8 cellular contexts compared by ENCODE assay signal in the genomic region with DNA sequence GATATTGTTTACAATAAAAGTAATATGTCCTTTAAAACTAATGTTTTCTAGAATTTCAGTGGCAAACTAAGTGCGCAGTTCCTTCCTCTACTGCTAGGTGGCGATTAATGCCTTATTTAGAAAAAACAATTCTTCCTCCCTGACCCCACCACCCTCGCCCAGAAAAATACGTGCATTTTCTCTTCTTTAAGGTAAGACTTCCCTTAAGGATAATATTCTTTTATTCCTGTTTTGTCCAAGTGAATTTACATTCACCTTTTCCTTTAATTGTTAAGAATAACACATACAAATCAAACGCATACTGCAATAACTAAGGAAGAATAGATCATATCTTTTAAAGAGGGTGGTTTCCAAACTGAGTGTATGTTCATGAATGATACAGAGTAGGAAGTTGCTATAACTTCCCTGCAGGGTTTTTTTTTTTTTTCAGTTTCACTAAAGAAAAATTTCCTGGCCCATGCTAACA. TPM values are rescaled to one million over a fixed set of nuclear protein-coding genes. Genes with fewer than 3 reads are reported as not detected.
DNase-seq lines count a peak whose midpoint lies in the region; ATAC-seq, FAIRE-seq and TF ChIP-seq lines count a peak whose summit lies in the region.

No MANE protein-coding gene starts in this region.

- no peaks in the 10 kb centered on the region for H3K9me3 ChIP-seq in tibial nerve

- no peak for FAIRE-seq in bronchial epithelial cell (lab: Jason Lieb, UNC)

- TF ChIP-seq CTCF in KMS-11 (conservative IDR thresholded peaks at IDR 0.05; ENCODE audit: low read depth, low read length) (peak; percentile 68), bronchial epithelial cell (IDR thresholded peaks at IDR 0.05; ENCODE audit: insufficient read depth, low read length, severe bottlenecking) (peak; percentile 50), tibial nerve (IDR thresholded peaks at IDR 0.05) (peak; percentile 50 to 84 (median 63))

- TF ChIP-seq EP300 in tibial nerve (IDR thresholded peaks at IDR 0.05): no peak

- peaks cover 18% of the 10 kb centered on the region for H3K36me3 Mint-ChIP-seq in T-helper 1 cell treated with Interleukin-12 subunit alpha and Interleukin-12 subunit beta and Interleukin-4 antibody, amounts not matched to agents 30 μg/mL and 1 μg/mL, for 36 hours (ENCODE audit: low read depth)

- H3K36me3 ChIP-seq in KMS-11 (ENCODE audit: insufficient read depth) (no peaks in the 10 kb centered on the region), bronchial epithelial cell (ENCODE audit: control insufficient read depth, insufficient read depth, low read length) (no peaks in the 10 kb centered on the region), tibial nerve (no peaks in the 10 kb centered on the region)

- H3K4me1 Mint-ChIP-seq in T-helper 1 cell treated with Interleukin-12 subunit alpha and Interleukin-12 subunit beta and Interleukin-4 antibody, amounts not matched to agents 30 μg/mL and 1 μg/mL, for 36 hours (ENCODE audit: low read depth): peaks cover 35% of the 10 kb centered on the region

- no peaks in the 10 kb centered on the region for H3K9me3 Mint-ChIP-seq in T-helper 1 cell treated with Interleukin-12 subunit alpha and Interleukin-12 subunit beta and Interleukin-4 antibody, amounts not matched to agents 30 μg/mL and 1 μg/mL, for 36 hours

- H3K4me3 ChIP-seq in KMS-11 (IDR thresholded peaks at IDR 0.05; ENCODE audit: insufficient read depth, low read depth, low read length): no peak overlapping the region
- H3K4me3 ChIP-seq in bronchial epithelial cell (ENCODE audit: low read depth, low read length): no peak overlapping the region
- no peak overlapping the region for H3K4me3 ChIP-seq in tibial nerve

- no peaks in the 10 kb centered on the region for H4K20me1 ChIP-seq in KMS-11 (ENCODE audit: insufficient read depth)

- H3K4me1 ChIP-seq in KMS-11 (ENCODE audit: low read depth, poor library complexity, severe bottlenecking): peaks cover 17% of the 10 kb centered on the region
- H3K4me1 ChIP-seq in tibial nerve: peaks cover 0 to 15% (median 2%) of the 10 kb centered on the region in 4 donors

- H3K9ac ChIP-seq in KMS-11: no peak overlapping the region

- H3K27ac Mint-ChIP-seq in T-helper 1 cell treated with Interleukin-12 subunit alpha and Interleukin-12 subunit beta and Interleukin-4 antibody, amounts not matched to agents 30 μg/mL and 1 μg/mL, for 36 hours: peak overlapping the region; percentile 89

- WGBS in tibial nerve, 2 donors: 12 to 13% methylated on average over 5 of the region's 5 CpGs

- peak; percentile 4 to 38 for DNase-seq in activated CD4-positive, alpha-beta T cell treated with anti-CD3 and anti-CD28 coated beads for 24 hours (ENCODE audit: low read depth in 2 of 2)
- no peak for DNase-seq in activated CD4-positive, alpha-beta T cell treated with anti-CD3 and anti-CD28 coated beads for 1 hour
- DNase-seq in bronchial epithelial cell (ENCODE audit: low read depth): peak; percentile 12
- DNase-seq in lung microvascular endothelial cell (ENCODE audit: low read depth in 2 of 2): peak; percentile 36 to 39
- peak in 1 of 2 donors; percentile 61 for DNase-seq in tibial nerve (ENCODE audit: low spot score in 2 of 2)

- no peaks in the 10 kb centered on the region for H3K27me3 ChIP-seq in KMS-11 (ENCODE audit: insufficient read depth, low read depth)
- no peaks in the 10 kb centered on the region for H3K27me3 ChIP-seq in bronchial epithelial cell (ENCODE audit: control insufficient read depth, insufficient read depth, low read length)
- no peaks in the 10 kb centered on the region for H3K27me3 ChIP-seq in tibial nerve

- TF ChIP-seq POLR2A in tibial nerve (IDR thresholded peaks at IDR 0.05): no peak

- H3K27me3 Mint-ChIP-seq in T-helper 1 cell treated with Interleukin-12 subunit alpha and Interleukin-12 subunit beta and Interleukin-4 antibody, amounts not matched to agents 30 μg/mL and 1 μg/mL, for 36 hours (ENCODE audit: low read depth): no peaks in the 10 kb centered on the region

- no peak overlapping the region for H2AFZ ChIP-seq in KMS-11 (ENCODE audit: low read depth)

- H3K4me2 ChIP-seq in KMS-11: peak overlapping the region; percentile 33; the same call in 1 of the 2 replicates

- no peak overlapping the region; the same call in 1 of the 2 replicates for H3K27ac ChIP-seq in KMS-11
- no peak overlapping the region for H3K27ac ChIP-seq in tibial nerve

- H3K4me3 Mint-ChIP-seq in T-helper 1 cell treated with Interleukin-12 subunit alpha and Interleukin-12 subunit beta and Interleukin-4 antibody, amounts not matched to agents 30 μg/mL and 1 μg/mL, for 36 hours: peak overlapping the region; percentile 62

- no peaks in the 10 kb centered on the region for H3K79me2 ChIP-seq in KMS-11 (ENCODE audit: insufficient read depth, low read depth)

- ATAC-seq in GM21717 (IDR thresholded peaks at IDR 0.05; ENCODE audit: unreplicated experiment): peak; percentile 67

RNA-seq across cellular contexts. Expression of gene PSMA1, which starts 17.0 kb away (rescaled TPM):
- total RNA-seq in bronchial epithelial cell: 123 and 132 TPM in 2 replicates
- 130 and 168 TPM in 2 replicates for total RNA-seq in lung microvascular endothelial cell
- total RNA-seq in tibial nerve: 10 to 100 TPM; 67.9 to 85.7 (median 76.8) TPM

RNA-seq across cellular contexts. Expression of gene COPB1, which starts 37.6 kb away (rescaled TPM):
- total RNA-seq in bronchial epithelial cell (192 and 273 TPM in 2 replicates), lung microvascular endothelial cell (165 and 190 TPM in 2 replicates), tibial nerve (10 to 100 TPM; 71.0 to 88.5 (median 84.0) TPM)
